Comparison of ENCODE assay signal across 15 cellular contexts in genomic region chr10:76430330-76430729, GRCh38.
DNase-seq lines count a peak whose midpoint lies in the region; ATAC-seq and TF ChIP-seq lines count a peak whose summit lies in the region.
"Had no signal": no experiment of that assay in that cellular context is flagged by ENCODE, and none has a peak within 500 bp of the region (broad histone marks: within the 10 kb centered on the region; RNA-seq: fewer than 3 reads in every experiment).

No MANE protein-coding gene starts in this region.

- H3K9me3 ChIP-seq in esophagus muscularis mucosa (no peaks in the 10 kb centered on the region), neural progenitor cell (ENCODE audit: low read depth) (no peaks in the 10 kb centered on the region)
- H3K9me3 ChIP-seq: colonic mucosa had no signal

- peak overlapping the region; percentile 32 for H3K27ac Mint-ChIP-seq in neural progenitor cell
- no peak overlapping the region for H3K27ac Mint-ChIP-seq in activated naive CD8-positive, alpha-beta T cell treated with anti-CD3 and anti-CD28 coated beads, Interleukin-2, amount 50 U/mL, for 24 hours

- no peak overlapping the region for H3K4me3 Mint-ChIP-seq in neural progenitor cell
- H3K4me3 Mint-ChIP-seq in activated naive CD8-positive, alpha-beta T cell treated with anti-CD3 and anti-CD28 coated beads, Interleukin-2, amount 50 U/mL, for 24 hours = no peak overlapping the region

- no peaks in the 10 kb centered on the region for H3K27me3 Mint-ChIP-seq in neural progenitor cell (ENCODE audit: insufficient read depth, low read depth)
- H3K27me3 Mint-ChIP-seq in activated naive CD8-positive, alpha-beta T cell treated with anti-CD3 and anti-CD28 coated beads, Interleukin-2, amount 50 U/mL, for 24 hours = peaks cover 2% of the 10 kb centered on the region

- H2AFZ ChIP-seq in ACC112 (ENCODE audit: low read length, unreplicated experiment) (peak overlapping the region; percentile 16), neural progenitor cell (replicated peaks) (no peak overlapping the region)

- TF ChIP-seq CTCF in esophagus muscularis mucosa (IDR thresholded peaks at IDR 0.05) (no peak), neural progenitor cell (IDR thresholded peaks at IDR 0.05) (no peak)

- DNase-seq in NCI-H146 (lab: John Stamatoyannopoulos, UW) (peak; percentile 31), esophagus muscularis mucosa (ENCODE audit: extremely low spot score) (no peak), neural progenitor cell (ENCODE audit: low spot score) (no peak), SKM-1 (lab: John Stamatoyannopoulos, UW; ENCODE audit: unreplicated experiment) (no peak), NCI-H2196 treated with DMSO at 0.1 percent for 48 hours (lab: John Stamatoyannopoulos, UW; ENCODE audit: unreplicated experiment) (no peak)
- DNase-seq in activated CD4-positive, alpha-beta T cell treated with anti-CD3 and anti-CD28 coated beads, Interleukin-2, amount 50 U/mL, for 48 hours = no peak
- no peak for DNase-seq in activated naive CD8-positive, alpha-beta T cell treated with anti-CD3 and anti-CD28 coated beads, Interleukin-2, amount 50 U/mL, for 24 hours
- DNase-seq: activated CD4-positive, alpha-beta T cell treated with anti-CD3 and anti-CD28 coated beads for 1 hour; activated gamma-delta T cell treated with Interleukin-2 at 50 U/mL for 16 hours; colonic mucosa; hypothalamus; NCI-H345; SIG-M5 had no signal

- H3K9me3 Mint-ChIP-seq in neural progenitor cell = peaks cover 8% of the 10 kb centered on the region
- H3K9me3 Mint-ChIP-seq in activated naive CD8-positive, alpha-beta T cell treated with anti-CD3 and anti-CD28 coated beads, Interleukin-2, amount 50 U/mL, for 24 hours = peaks cover 3% of the 10 kb centered on the region

- H3F3A ChIP-seq in neural progenitor cell (ENCODE audit: low read depth) = peaks cover 4% of the 10 kb centered on the region

- TF ChIP-seq POLR2A in esophagus muscularis mucosa (IDR thresholded peaks at IDR 0.05; ENCODE audit: low read depth) = no peak

- H3K27ac ChIP-seq in ACC112 (ENCODE audit: low read depth, low read length) = no peak overlapping the region
- peak overlapping the region; percentile 69 to 81 (median 74) for H3K27ac ChIP-seq in esophagus muscularis mucosa (replicated peaks in 1 of 4)
- no peak overlapping the region for H3K27ac ChIP-seq in neural progenitor cell
- H3K27ac ChIP-seq: colonic mucosa, KMS-11 had no signal

- no peaks in the 10 kb centered on the region for H3K36me3 Mint-ChIP-seq in neural progenitor cell
- H3K36me3 Mint-ChIP-seq in activated naive CD8-positive, alpha-beta T cell treated with anti-CD3 and anti-CD28 coated beads, Interleukin-2, amount 50 U/mL, for 24 hours (ENCODE audit: low read depth) = no peaks in the 10 kb centered on the region

- H3K4me2 ChIP-seq in neural progenitor cell = peak overlapping the region; percentile 48
- H3K4me2 ChIP-seq: KMS-11 had no signal

- no peak overlapping the region for H3K9ac ChIP-seq in neural progenitor cell
- H3K9ac ChIP-seq: KMS-11 had no signal

- H3K27me3 ChIP-seq in ACC112 (ENCODE audit: insufficient read depth, low read length) (no peaks in the 10 kb centered on the region), esophagus muscularis mucosa (no peaks in the 10 kb centered on the region), neural progenitor cell (no peaks in the 10 kb centered on the region)
- H3K27me3 ChIP-seq: colonic mucosa had no signal

- intact Hi-C loops in esophagus muscularis mucosa (cut with DNase I) = no loop called here

- 15% methylated on average over 1 of the region's 1 CpG for WGBS in esophagus muscularis mucosa

- H3K4me3 ChIP-seq in ACC112 (ENCODE audit: low read depth, low read length) (no peak overlapping the region), esophagus muscularis mucosa (peak overlapping the region in 3 of 4 donors; percentile 24 to 40 (median 28)), neural progenitor cell (no peak overlapping the region)
- H3K4me3 ChIP-seq: colonic mucosa had no signal

- H3K4me1 Mint-ChIP-seq in neural progenitor cell = peaks cover 65% of the 10 kb centered on the region
- no peaks in the 10 kb centered on the region for H3K4me1 Mint-ChIP-seq in activated naive CD8-positive, alpha-beta T cell treated with anti-CD3 and anti-CD28 coated beads, Interleukin-2, amount 50 U/mL, for 24 hours

- ATAC-seq in activated naive CD8-positive, alpha-beta T cell treated with anti-CD3 and anti-CD28 coated beads, Interleukin-2, amount 50 U/mL, for 24 hours = no peak

- H3K4me1 ChIP-seq in ACC112 (ENCODE audit: control insufficient read depth, insufficient read depth, low read length, unreplicated experiment) (peaks cover 59% of the 10 kb centered on the region), esophagus muscularis mucosa (peaks cover 46 to 57% (median 51%) of the 10 kb centered on the region in 4 donors), neural progenitor cell (peaks cover 28% of the 10 kb centered on the region)
- H3K4me1 ChIP-seq: colonic mucosa had no signal

- H4K20me1 ChIP-seq in neural progenitor cell (ENCODE audit: low read depth) = no peaks in the 10 kb centered on the region

- H3K79me2 ChIP-seq in ACC112 (ENCODE audit: control insufficient read depth, insufficient read depth, low read length, unreplicated experiment) = no peaks in the 10 kb centered on the region
- H3K79me2 ChIP-seq in neural progenitor cell (ENCODE audit: low read depth) = no peaks in the 10 kb centered on the region

- H3K36me3 ChIP-seq in ACC112 (ENCODE audit: insufficient read depth, low read length) = no peaks in the 10 kb centered on the region
- no peaks in the 10 kb centered on the region for H3K36me3 ChIP-seq in esophagus muscularis mucosa
- H3K36me3 ChIP-seq in neural progenitor cell = no peaks in the 10 kb centered on the region
- H3K36me3 ChIP-seq: colonic mucosa had no signal

- no peak for TF ChIP-seq EP300 in esophagus muscularis mucosa (IDR thresholded peaks at IDR 0.05)

Comparison
In these comparisons a context has a peak if more than half of its experiments do, and no peak if none do; other contexts are left out.
1. H3K27ac ChIP-seq: peak in esophagus muscularis mucosa (4 of 4); none in ACC112 (single experiment) and neural progenitor cell (single experiment).
2. H3K4me3 ChIP-seq: peak in esophagus muscularis mucosa (3 of 4); none in ACC112 (single experiment) and neural progenitor cell (single experiment).